21 cellular contexts compared by ENCODE assay signal in genomic region chr14:62885451-62885850, GRCh38.
A peak's percentile ranks its signal among the peaks of the same experiment; 100 is the strongest.
DNase-seq lines count a peak whose midpoint lies in the region; ATAC-seq and TF ChIP-seq lines count a peak whose summit lies in the region.
"Had no signal": no experiment of that assay in that cellular context is flagged by ENCODE, and none has a peak within 500 bp of the region (broad histone marks: within the 10 kb centered on the region; RNA-seq: fewer than 3 reads in every experiment).

No MANE protein-coding gene starts in this region.

- H4K8ac ChIP-seq in IMR-90 (ENCODE audit: low read depth in 2 of 2, low read length in 2 of 2), result no peak overlapping the region

- ATAC-seq in IMR-90 (ENCODE audit: low read depth), result peak; percentile 79
- ATAC-seq in HG03342 (IDR thresholded peaks at IDR 0.05; ENCODE audit: unreplicated experiment), result no peak
- ATAC-seq: A549; CD8-positive, alpha-beta T cell; Right ventricle myocardium inferior had no signal

- no peak overlapping the region for H4K91ac ChIP-seq in IMR-90 (ENCODE audit: insufficient read depth, low read depth, low read length)

- intact Hi-C loops in IMR-90 (cut with micrococcal nuclease), result no loop called here

- no peak overlapping the region for H2AK9ac ChIP-seq in IMR-90 (replicated peaks; ENCODE audit: low read depth, low read length, poor library complexity)

- WGBS in IMR-90 (ENCODE audit: extremely low coverage in 2 of 2, insufficient read length in 1 of 2), 2 experiments, result no CpG with 5 or more reads among the region's 2 CpGs

- no peaks in the 10 kb centered on the region for H3K9me1 ChIP-seq in IMR-90 (ENCODE audit: insufficient read depth, low read length)

- H3K9ac ChIP-seq in IMR-90 (ENCODE audit: low read depth, low read length) (no peak overlapping the region), adipocyte (ENCODE audit: low read length) (no peak overlapping the region)

- TF ChIP-seq RAD21 in IMR-90 (IDR thresholded peaks at IDR 0.05; ENCODE audit: low read length), result no peak

- no peak overlapping the region for H4K5ac ChIP-seq in IMR-90 (ENCODE audit: low read depth, low read length)

- no peak overlapping the region for H3K4ac ChIP-seq in IMR-90 (ENCODE audit: low read depth, low read length)

- no peak overlapping the region for H2BK5ac ChIP-seq in IMR-90 (ENCODE audit: low read depth, low read length, poor library complexity, severe bottlenecking)

- H3K4me3 ChIP-seq in IMR-90 (ENCODE audit: insufficient read depth, low read depth, low read length) (no peak overlapping the region), adipocyte (ENCODE audit: low read length) (no peak overlapping the region), fibroblast of villous mesenchyme (ENCODE audit: low read depth, low read length) (no peak overlapping the region)
- H3K4me3 ChIP-seq: A549, PC-9 had no signal

- no peak overlapping the region for H3K14ac ChIP-seq in IMR-90 (replicated peaks; ENCODE audit: low read depth, low read length)

- H3K27ac ChIP-seq in IMR-90 (ENCODE audit: insufficient read depth, low read length), result no peak overlapping the region
- H3K27ac ChIP-seq: A549, C4-2B, PC-9 had no signal

- peak; percentile 4 for DNase-seq in AG08396 (ENCODE audit: low spot score)
- DNase-seq in IMR-90, result peak; percentile 4
- DNase-seq in adipocyte (ENCODE audit: low read depth), result peak; percentile 10
- DNase-seq in fibroblast of villous mesenchyme (ENCODE audit: low read depth), result peak; percentile 11
- DNase-seq in cerebellar nuclear complex (lab: John Stamatoyannopoulos, UW), result no peak
- DNase-seq in SHP77 (lab: John Stamatoyannopoulos, UW), result no peak
- DNase-seq: CD8-positive, alpha-beta T cell; DMS 273 treated with DMSO at 0.1 percent for 48 hours; DND-41; KG1; NCI-H1048; NCI-H1436; NCI-H187; NCI-H2171; NCI-H524 treated with DMSO at 0.1 percent for 48 hours; PC-9; T-helper 1 cell had no signal

- CTCF ChIA-PET in IMR-90 (lab: Yijun Ruan, JAX), result no interaction called here

- TF ChIP-seq POLR2A in IMR-90 (IDR thresholded peaks at IDR 0.05; ENCODE audit: low read depth, low read length), result no peak

- H3K9me3 ChIP-seq in IMR-90 (ENCODE audit: control insufficient read depth, insufficient read depth, low read length), result no peaks in the 10 kb centered on the region
- no peaks in the 10 kb centered on the region for H3K9me3 ChIP-seq in adipocyte (ENCODE audit: control insufficient read depth, low read length)
- H3K9me3 ChIP-seq: A549 had no signal

- H3K79me1 ChIP-seq in IMR-90 (ENCODE audit: low read depth in 1 of 2, low read length in 2 of 2), result no peaks in the 10 kb centered on the region

- no TSS peak for BruUV-seq in IMR-90 (replicated peaks; lab: Mats Ljungman, UMichigan)

- no peak for TF ChIP-seq CTCF in IMR-90 (conservative IDR thresholded peaks at IDR 0.05; ENCODE audit: low read depth, low read length)
- no peak for TF ChIP-seq CTCF in fibroblast of villous mesenchyme (IDR thresholded peaks at IDR 0.05; ENCODE audit: insufficient read depth, low read depth, low read length)

- H3K18ac ChIP-seq in IMR-90 (ENCODE audit: low read depth, low read length), result no peak overlapping the region

- H3K4me2 ChIP-seq in IMR-90 (ENCODE audit: low read depth, low read length), result no peak overlapping the region
- H3K4me2 ChIP-seq: A549, PC-9 had no signal

- H3K27me3 ChIP-seq in IMR-90 (ENCODE audit: control insufficient read depth, insufficient read depth, low read length) (no peaks in the 10 kb centered on the region), adipocyte (replicated peaks; ENCODE audit: control insufficient read depth, insufficient read depth, low read length) (no peaks in the 10 kb centered on the region)

- in situ Hi-C loops in IMR-90 (cut with MboI; ENCODE audit: low sequenced_read_pairs), result no loop called here

- no peak overlapping the region for H2BK15ac ChIP-seq in IMR-90 (ENCODE audit: low read depth, low read length)

- H3K36me3 ChIP-seq in IMR-90 (ENCODE audit: control insufficient read depth, insufficient read depth, low read length) (no peaks in the 10 kb centered on the region), adipocyte (ENCODE audit: control insufficient read depth, insufficient read depth, low read length, severe bottlenecking) (no peaks in the 10 kb centered on the region)

- no peak overlapping the region for H2BK20ac ChIP-seq in IMR-90 (ENCODE audit: low read depth, low read length)

- POLR2A ChIA-PET in IMR-90 (lab: Charles Lee; ENCODE audit: unreplicated experiment), result no interaction called here

- H2BK120ac ChIP-seq in IMR-90 (ENCODE audit: low read depth, low read length), result no peak overlapping the region

- no peak overlapping the region for H2AFZ ChIP-seq in IMR-90 (replicated peaks; ENCODE audit: low read length, poor library complexity)
- H2AFZ ChIP-seq: PC-9 had no signal

- H4K20me1 ChIP-seq in IMR-90 (ENCODE audit: insufficient read depth, low read length), result no peaks in the 10 kb centered on the region

- dilution Hi-C loops in IMR-90 (cut with HindIII; ENCODE audit: low sequenced_read_pairs, unreplicated experiment), result no loop called here

- peaks cover 2% of the 10 kb centered on the region; the same call in 1 of the 2 replicates for H3K4me1 ChIP-seq in IMR-90 (ENCODE audit: control insufficient read depth, insufficient read depth, low read length)
- no peaks in the 10 kb centered on the region for H3K4me1 ChIP-seq in adipocyte (ENCODE audit: control insufficient read depth, insufficient read depth, low read length)
- H3K4me1 ChIP-seq: A549 had no signal

- no peak overlapping the region for H3K23ac ChIP-seq in IMR-90 (ENCODE audit: low read depth, low read length)

- H2AK5ac ChIP-seq in IMR-90 (ENCODE audit: low read depth, low read length), result no peak overlapping the region

- no peak overlapping the region for H3K56ac ChIP-seq in IMR-90 (ENCODE audit: extremely low read depth, insufficient read depth, low read length)

TF ChIP-seq in IMR-90, 13 proteins besides CTCF, POLR2A, EP300 and RAD21:
- TF ChIP-seq BHLHE40 (IDR thresholded peaks at IDR 0.05; ENCODE audit: low read depth, low read length), result no peak
- TF ChIP-seq RFX5 (IDR thresholded peaks at IDR 0.05; ENCODE audit: low read depth, low read length), result no peak
- no peak for TF ChIP-seq CEBPB (IDR thresholded peaks at IDR 0.05; ENCODE audit: low read depth, low read length)
- no peak for TF ChIP-seq MXI1 (IDR thresholded peaks at IDR 0.05; ENCODE audit: borderline replicate concordance, low read depth, low read length)
- no peak for TF ChIP-seq MAFK (IDR thresholded peaks at IDR 0.05; ENCODE audit: low read depth, low read length)
- no peak for TF ChIP-seq MAZ (IDR thresholded peaks at IDR 0.05; ENCODE audit: borderline replicate concordance, low read depth, low read length)
- no peak for TF ChIP-seq ELK1 (IDR thresholded peaks at IDR 0.05; ENCODE audit: borderline replicate concordance, low read depth, low read length)
- TF ChIP-seq FOS (IDR thresholded peaks at IDR 0.05; ENCODE audit: low read depth, low read length), result no peak
- TF ChIP-seq, protein P1, sequence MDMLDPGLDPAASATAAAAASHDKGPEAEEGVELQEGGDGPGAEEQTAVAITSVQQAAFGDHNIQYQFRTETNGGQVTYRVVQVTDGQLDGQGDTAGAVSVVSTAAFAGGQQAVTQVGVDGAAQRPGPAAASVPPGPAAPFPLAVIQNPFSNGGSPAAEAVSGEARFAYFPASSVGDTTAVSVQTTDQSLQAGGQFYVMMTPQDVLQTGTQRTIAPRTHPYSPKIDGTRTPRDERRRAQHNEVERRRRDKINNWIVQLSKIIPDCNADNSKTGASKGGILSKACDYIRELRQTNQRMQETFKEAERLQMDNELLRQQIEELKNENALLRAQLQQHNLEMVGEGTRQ (IDR thresholded peaks at IDR 0.05; ENCODE audit: low read depth, low read length), result no peak
- no peak for TF ChIP-seq NFE2L2 (IDR thresholded peaks at IDR 0.05; ENCODE audit: low read depth, low read length)

Comparison
In these comparisons a context has a peak if more than half of its experiments do, and no peak if none do; other contexts are left out.
1. DNase-seq: peak in AG08396 (single experiment), IMR-90 (single experiment), adipocyte (single experiment) and fibroblast of villous mesenchyme (single experiment); none in cerebellar nuclear complex (0 of 2) and SHP77 (0 of 2).